In genomic region chr14:20332386-20332945, GRCh38 we compare ENCODE assay signal across 8 cellular contexts. TPM values are rescaled to one million over a fixed set of nuclear protein-coding genes. Genes with fewer than 3 reads are reported as not detected.
DNase-seq lines count a peak whose midpoint lies in the region; ATAC-seq and TF ChIP-seq lines count a peak whose summit lies in the region.

No MANE protein-coding gene starts in this region.

- ATAC-seq in GM19328 (IDR thresholded peaks at IDR 0.05; ENCODE audit: unreplicated experiment) = peak; percentile 5
- ATAC-seq in left lung = peak; percentile 54

- H3K4me1 ChIP-seq in left lung = peaks cover 5 to 32% of the 10 kb centered on the region in 2 donors
- no peaks in the 10 kb centered on the region for H3K4me1 ChIP-seq in testis

- peaks cover 0 to 8% of the 10 kb centered on the region in 2 donors for H3K36me3 ChIP-seq in left lung
- no peaks in the 10 kb centered on the region for H3K36me3 ChIP-seq in testis (ENCODE audit: low read depth, missing control alignments)

- BruUV-seq in MCF 10A (replicated peaks; lab: Mats Ljungman, UMichigan) = no TSS peak

- H3K9me3 ChIP-seq in left lung = no peaks in the 10 kb centered on the region
- H3K9me3 ChIP-seq in testis = no peaks in the 10 kb centered on the region

- H3K36me3 Mint-ChIP-seq in MCF 10A (ENCODE audit: insufficient read depth, unreplicated experiment) = peaks cover 12% of the 10 kb centered on the region

- no peaks in the 10 kb centered on the region for H3K27me3 Mint-ChIP-seq in MCF 10A (ENCODE audit: insufficient read depth, unreplicated experiment)

- H3K4me3 ChIP-seq in left lung (peak overlapping the region; percentile 59 to 69), testis (peak overlapping the region; percentile 70 to 81)

- peak overlapping the region; percentile 94 for H3K27ac Mint-ChIP-seq in MCF 10A (ENCODE audit: low read depth, unreplicated experiment)

- H3K4me3 Mint-ChIP-seq in MCF 10A (ENCODE audit: unreplicated experiment) = peak overlapping the region; percentile 93

- no peaks in the 10 kb centered on the region for H3K27me3 ChIP-seq in left lung
- H3K27me3 ChIP-seq in testis = no peaks in the 10 kb centered on the region

- H3K4me1 Mint-ChIP-seq in MCF 10A (ENCODE audit: insufficient read depth, unreplicated experiment) = peaks cover 29% of the 10 kb centered on the region

- CTCF ChIA-PET in MCF 10A (lab: Yijun Ruan, JAX) = interaction anchor here (0.5 to 9.9 kb wide), 8 partner anchors 10 to 1227 kb away, joined by 3 to 152 read pairs (median 4); partner anchors contain the start of genes PARP2 and PNP

- 0 to 1% methylated on average over 9 of the region's 9 CpGs for WGBS in testis, 2 donors

- TF ChIP-seq POLR2A in testis (IDR thresholded peaks at IDR 0.05) = no peak

- H3K9me3 Mint-ChIP-seq in MCF 10A (ENCODE audit: unreplicated experiment) = no peaks in the 10 kb centered on the region

- DNase-seq in AG08395 (ENCODE audit: low spot score) (peak; percentile 38), LoVo (ENCODE audit: low spot score) (peak; percentile 39), MCF 10A (ENCODE audit: unreplicated experiment) (no peak), left lung (no peak), testis (peak; percentile 31), 8988T (no peak), GM19240 (ENCODE audit: insufficient read length, low spot score) (no peak)

- peak overlapping the region; percentile 77 to 84 for H3K27ac ChIP-seq in left lung
- peak overlapping the region; percentile 86 to 96 for H3K27ac ChIP-seq in testis

- POLR2A ChIA-PET in MCF 10A (lab: Yijun Ruan, JAX) = interaction anchor here (0.6 to 9.8 kb wide), 15 partner anchors 10 to 350 kb away, joined by 3 to 205 read pairs (median 4); partner anchors contain the start of genes APEX1, OSGEP, PARP2 and PIP4P1

- intact Hi-C loops in MCF 10A (cut with micrococcal nuclease) = loop anchor here (2.0 kb wide), 1 partner anchor 128 kb away; the partner anchor contains the start of gene PIP4P1
- intact Hi-C loops in left lung (cut with DNase I) = no loop called here
- intact Hi-C loops in testis (cut with DNase I; ENCODE audit: low total_unique reads) = loop anchor here (5.0 kb wide), 1 partner anchor 350 kb away; the partner anchor contains the start of gene RNASE4

- no peak for TF ChIP-seq CTCF in MCF 10A (IDR thresholded peaks at IDR 0.05; ENCODE audit: unreplicated experiment)
- no peak for TF ChIP-seq CTCF in left lung (IDR thresholded peaks at IDR 0.05)
- TF ChIP-seq CTCF in testis (IDR thresholded peaks at IDR 0.05) = no peak

RNA-seq across cellular contexts. Expression of gene CCNB1IP1, which starts 0.6 kb away (rescaled TPM):
- 105 and 108 TPM in 2 replicates for total RNA-seq in MCF 10A (2022)
- 10 to 100 TPM; 30.0 to 31.1 TPM for total RNA-seq in left lung
- 10 to 100 TPM; 38.7 to 46.7 TPM for total RNA-seq in testis
- polyA plus RNA-seq in testis (ENCODE audit: insufficient read depth, low read depth, low replicate concordance) = 46.0 TPM

RNA-seq across cellular contexts. Expression of gene PARP2, which starts 11.0 kb away (rescaled TPM):
- total RNA-seq in MCF 10A (2022) (30.4 and 33.4 TPM in 2 replicates), left lung (10 to 100 TPM; 18.0 to 24.1 TPM), testis (10 to 100 TPM; 38.1 to 50.7 TPM)
- 40.0 TPM for polyA plus RNA-seq in testis (ENCODE audit: insufficient read depth, low read depth, low replicate concordance)

RNA-seq across cellular contexts. Expression of gene TTC5, which starts 26.7 kb away (rescaled TPM):
- total RNA-seq in MCF 10A (2022) (18.4 and 22.9 TPM in 2 replicates), left lung (10 to 100 TPM; 16.6 to 18.3 TPM), testis (10 to 100 TPM; 20.4 to 23.6 TPM)
- polyA plus RNA-seq in testis (ENCODE audit: insufficient read depth, low read depth, low replicate concordance) = 36.6 TPM

Comparison
In these comparisons a context has a peak if more than half of its experiments do, and no peak if none do; other contexts are left out.
1. DNase-seq: peak in AG08395 (single experiment), LoVo (single experiment) and testis (single experiment); none in MCF 10A (single experiment), left lung (0 of 2), 8988T (single experiment) and GM19240 (single experiment).
2. intact Hi-C loops: an anchor here in MCF 10A (2.0 kb wide) and testis (5.0 kb wide); none called in left lung.